In genomic region chr7:14988941-14989340, GRCh38 we compare ENCODE assay signal across 31 cellular contexts.
DNase-seq lines count a peak whose midpoint lies in the region; ATAC-seq and FAIRE-seq lines count a peak whose summit lies in the region.
"Had no signal": no experiment of that assay in that cellular context is flagged by ENCODE, and none has a peak within 500 bp of the region (broad histone marks: within the 10 kb centered on the region; RNA-seq: fewer than 3 reads in every experiment).

No MANE protein-coding gene starts in this region.

- no peak overlapping the region for H3K27ac ChIP-seq in right cardiac atrium (ENCODE audit: low read length)
- H3K27ac ChIP-seq in small intestine (ENCODE audit: low read depth in 1 of 2, low read length in 1 of 2): no peak overlapping the region
- H3K27ac ChIP-seq: C4-2B, neural progenitor cell, parathyroid adenoma, right lobe of liver, stomach, tibial artery, VCaP had no signal

- H3K27me3 ChIP-seq in right cardiac atrium (ENCODE audit: control insufficient read depth, insufficient read depth): no peaks in the 10 kb centered on the region
- no peaks in the 10 kb centered on the region for H3K27me3 ChIP-seq in small intestine (ENCODE audit: control insufficient read depth in 2 of 2, insufficient read depth in 2 of 2, low read length in 2 of 2)
- H3K27me3 ChIP-seq: neural progenitor cell, right lobe of liver, stomach, tibial artery had no signal

- H3K4me3 ChIP-seq in right cardiac atrium (ENCODE audit: low read length) (no peak overlapping the region), small intestine (ENCODE audit: low read depth in 1 of 2, low read length in 2 of 2) (no peak overlapping the region)
- H3K4me3 ChIP-seq: neural progenitor cell, right lobe of liver, stomach, tibial artery had no signal

- H3K36me3 ChIP-seq in small intestine (ENCODE audit: control insufficient read depth in 2 of 2, insufficient read depth in 2 of 2, low read length in 2 of 2): no peaks in the 10 kb centered on the region
- H3K36me3 ChIP-seq: neural progenitor cell, right lobe of liver, stomach, tibial artery had no signal

- WGBS in right cardiac atrium: 63% methylated on average over 2 of the region's 2 CpGs
- 74 to 89% (median 83%) methylated on average over 2 of the region's 2 CpGs for WGBS in small intestine, 3 donors

- intact Hi-C loops in left ventricle myocardium superior (cut with micrococcal nuclease) (no loop called here), right cardiac atrium (cut with DNase I) (no loop called here)

- FAIRE-seq in small intestine (lab: Jason Lieb, UNC): no peak
- FAIRE-seq: GM18507, GM19239, H1, HTR-8/SVneo, islet of Langerhans had no signal

- DNase-seq in left ventricle myocardium superior (no peak), right cardiac atrium (no peak), NCI-H446 treated with DMSO at 0.1 percent for 48 hours (lab: John Stamatoyannopoulos, UW) (peak; percentile 17), fibroblast of gingiva (ENCODE audit: low read depth) (peak; percentile 66), small intestine (no peak), superior temporal gyrus (ENCODE audit: extremely low spot score) (no peak), epidermal melanocyte (ENCODE audit: insufficient read length, low spot score) (no peak)
- no peak for DNase-seq in activated CD8-positive, alpha-beta memory T cell treated with anti-CD3 and anti-CD28 coated beads, Interleukin-2, amount 50 U/mL, for 48 hours
- DNase-seq: activated CD4-positive, alpha-beta T cell treated with anti-CD3 and anti-CD28 coated beads for 36 hours; amygdala; COR-L47; NCI-H1048; NCI-H187; NCI-H526; right lobe of liver; SHP77 treated with DMSO at 0.1 percent for 48 hours; stimulated activated CD4-positive, alpha-beta T cell treated with anti-CD3 and anti-CD28 coated beads, Interleukin-12 subunit alpha, Interleukin-12 subunit beta, amount 100 ng/mL, for 4 hours; stimulated activated CD4-positive, alpha-beta T cell treated with anti-CD3 and anti-CD28 coated beads, Interleukin-2, amount 100 ng/mL, for 48 hours; stomach; T-helper 9 cell; tibial artery had no signal

- no peaks in the 10 kb centered on the region for H3K9me3 ChIP-seq in right cardiac atrium (ENCODE audit: control insufficient read depth, low read length)
- H3K9me3 ChIP-seq in small intestine (ENCODE audit: control insufficient read depth, low read depth): no peaks in the 10 kb centered on the region
- H3K9me3 ChIP-seq: right lobe of liver, stomach, tibial artery had no signal

- H3K4me1 ChIP-seq in right cardiac atrium (ENCODE audit: control insufficient read depth, insufficient read depth, low read length): no peaks in the 10 kb centered on the region
- H3K4me1 ChIP-seq in small intestine (ENCODE audit: control insufficient read depth in 2 of 2, insufficient read depth in 1 of 2, low read depth in 1 of 2, low read length in 1 of 2): no peaks in the 10 kb centered on the region
- H3K4me1 ChIP-seq: neural progenitor cell, parathyroid adenoma, right lobe of liver, stomach, tibial artery had no signal

- ATAC-seq in left ventricle myocardium superior: peak; percentile 72
- ATAC-seq in right cardiac atrium: no peak
- ATAC-seq: activated CD4-positive, alpha-beta T cell treated with anti-CD3 and anti-CD28 coated beads for 36 hours; Panc1; right lobe of liver had no signal

Comparison
In these comparisons a context has a peak if more than half of its experiments do, and no peak if none do; other contexts are left out.
1. DNase-seq: peak in NCI-H446 treated with DMSO at 0.1 percent for 48 hours (single experiment) and fibroblast of gingiva (single experiment); none in left ventricle myocardium superior (single experiment), right cardiac atrium (0 of 3), activated CD8-positive, alpha-beta memory T cell treated with anti-CD3 and anti-CD28 coated beads, Interleukin-2, amount 50 U/mL, for 48 hours (single experiment), small intestine (single experiment), superior temporal gyrus (single experiment) and epidermal melanocyte (single experiment).